29 cellular contexts compared by ENCODE assay signal in genomic region chr11:47969401-47969800, GRCh38.
"Had no signal": no experiment of that assay in that cellular context is flagged by ENCODE, and none has a peak within 500 bp of the region (broad histone marks: within the 10 kb centered on the region; RNA-seq: fewer than 3 reads in every experiment).

No MANE protein-coding gene starts in this region.

- H3K27ac ChIP-seq: breast epithelium, esophagus muscularis mucosa, parathyroid adenoma, psoas muscle, sigmoid colon, stomach, tibial artery, WERI-Rb-1 had no signal

- ATAC-seq: activated CD4-positive, CD25-positive, alpha-beta regulatory T cell treated with anti-CD3 and anti-CD28 coated beads, Interleukin-2, amount 50 U/mL, for 24 hours; activated naive CD8-positive, alpha-beta T cell treated with anti-CD3 and anti-CD28 coated beads, Interleukin-2, amount 50 U/mL, for 24 hours; activated T-helper 17 cell treated with anti-CD3 and anti-CD28 coated beads, Interleukin-2, amount 50 U/mL, for 72 hours; left cardiac atrium; left ventricle myocardium superior; psoas muscle; stimulated activated memory B cell treated with anti-CD40 and anti-IgM and Interleukin-4, amounts not matched to agents 10 μg/mL and 1 μg/mL and 100 μg/mL, for 72 hours had no signal

- H2AFZ ChIP-seq: parathyroid adenoma had no signal

- DNase-seq: activated CD4-positive, alpha-beta memory T cell treated with anti-CD3 and anti-CD28 coated beads for 36 hours; activated CD4-positive, alpha-beta T cell treated with anti-CD3 and anti-CD28 coated beads, Interleukin-2, amount 10 ng/mL, durations not matched to agents 24 days and 14 days; activated CD8-positive, alpha-beta memory T cell treated with anti-CD3 and anti-CD28 coated beads, Interleukin-2, amount 50 U/mL, for 4 hours; activated gamma-delta T cell treated with Interleukin-2 at 50 U/mL for 16 hours; activated naive CD8-positive, alpha-beta T cell treated with anti-CD3 and anti-CD28 coated beads, Interleukin-2, amount 50 U/mL, for 24 hours; activated T-cell treated with anti-CD3 and anti-CD28 coated beads, Interleukin-2, amount 50 U/mL, for 24 hours; central memory CD4-positive, alpha-beta T cell; foreskin melanocyte; left cardiac atrium; left ventricle myocardium superior; occipital lobe; psoas muscle; sigmoid colon; small intestine; stimulated activated CD4-positive, alpha-beta T cell treated with anti-CD3 and anti-CD28 coated beads, Interleukin-1b, Interleukin-23, amount 100 ng/mL, for 48 hours; stimulated activated CD4-positive, alpha-beta T cell treated with anti-CD3 and anti-CD28 coated beads, Interleukin-4, amount 100 ng/mL, for 4 hours; stimulated activated CD8-positive, alpha-beta memory T cell treated with anti-CD3 and anti-CD28 coated beads, Interleukin-4, amount 100 ng/mL, for 48 hours; stomach; T-helper 1 cell; tibial artery; WERI-Rb-1 had no signal

- H3K4me1 ChIP-seq: breast epithelium, parathyroid adenoma, psoas muscle had no signal

- H3K36me3 Mint-ChIP-seq: activated CD4-positive, alpha-beta memory T cell treated with anti-CD3 and anti-CD28 coated beads for 36 hours; activated naive CD4-positive, alpha-beta T cell treated with anti-CD3 and anti-CD28 coated beads, Interleukin-2, amount 50 U/mL, for 24 hours; stimulated activated memory B cell treated with anti-CD40 and anti-IgM and Interleukin-4, amounts not matched to agents 10 μg/mL and 1 μg/mL and 100 μg/mL, for 72 hours had no signal

- H3K4me3 Mint-ChIP-seq: activated CD4-positive, alpha-beta memory T cell treated with anti-CD3 and anti-CD28 coated beads for 36 hours; activated CD4-positive, alpha-beta T cell treated with anti-CD3 and anti-CD28 coated beads, Interleukin-2, amount 10 ng/mL, durations not matched to agents 24 days and 14 days; activated naive CD4-positive, alpha-beta T cell treated with anti-CD3 and anti-CD28 coated beads, Interleukin-2, amount 50 U/mL, for 24 hours; activated naive CD8-positive, alpha-beta T cell treated with anti-CD3 and anti-CD28 coated beads, Interleukin-2, amount 50 U/mL, for 24 hours; activated T-cell treated with anti-CD3 and anti-CD28 coated beads, Interleukin-2, amount 50 U/mL, for 24 hours; activated T-helper 17 cell treated with anti-CD3 and anti-CD28 coated beads, Interleukin-2, amount 50 U/mL, for 72 hours; stimulated activated memory B cell treated with anti-CD40 and anti-IgM and Interleukin-4, amounts not matched to agents 10 μg/mL and 1 μg/mL and 100 μg/mL, for 72 hours had no signal

- H3K9me3 ChIP-seq: breast epithelium, esophagus muscularis mucosa, psoas muscle, sigmoid colon, stomach, tibial artery had no signal

- H3K4me3 ChIP-seq: breast epithelium, esophagus muscularis mucosa, psoas muscle, sigmoid colon, stomach, tibial artery had no signal

- H3K27ac Mint-ChIP-seq: activated CD4-positive, alpha-beta memory T cell treated with anti-CD3 and anti-CD28 coated beads for 36 hours; activated CD4-positive, alpha-beta T cell treated with anti-CD3 and anti-CD28 coated beads, Interleukin-2, amount 10 ng/mL, durations not matched to agents 24 days and 14 days; activated naive CD4-positive, alpha-beta T cell treated with anti-CD3 and anti-CD28 coated beads, Interleukin-2, amount 50 U/mL, for 24 hours; activated naive CD8-positive, alpha-beta T cell treated with anti-CD3 and anti-CD28 coated beads, Interleukin-2, amount 50 U/mL, for 24 hours; activated T-cell treated with anti-CD3 and anti-CD28 coated beads, Interleukin-2, amount 50 U/mL, for 24 hours; activated T-helper 17 cell treated with anti-CD3 and anti-CD28 coated beads, Interleukin-2, amount 50 U/mL, for 72 hours; stimulated activated memory B cell treated with anti-CD40 and anti-IgM and Interleukin-4, amounts not matched to agents 10 μg/mL and 1 μg/mL and 100 μg/mL, for 72 hours had no signal

- H3K27me3 Mint-ChIP-seq: activated CD4-positive, alpha-beta memory T cell treated with anti-CD3 and anti-CD28 coated beads for 36 hours; activated CD4-positive, alpha-beta T cell treated with anti-CD3 and anti-CD28 coated beads, Interleukin-2, amount 10 ng/mL, durations not matched to agents 24 days and 14 days; activated naive CD4-positive, alpha-beta T cell treated with anti-CD3 and anti-CD28 coated beads, Interleukin-2, amount 50 U/mL, for 24 hours; activated naive CD8-positive, alpha-beta T cell treated with anti-CD3 and anti-CD28 coated beads, Interleukin-2, amount 50 U/mL, for 24 hours; activated T-cell treated with anti-CD3 and anti-CD28 coated beads, Interleukin-2, amount 50 U/mL, for 24 hours; activated T-helper 17 cell treated with anti-CD3 and anti-CD28 coated beads, Interleukin-2, amount 50 U/mL, for 72 hours; stimulated activated memory B cell treated with anti-CD40 and anti-IgM and Interleukin-4, amounts not matched to agents 10 μg/mL and 1 μg/mL and 100 μg/mL, for 72 hours had no signal

- H3K9me3 Mint-ChIP-seq: activated CD4-positive, alpha-beta memory T cell treated with anti-CD3 and anti-CD28 coated beads for 36 hours; activated CD4-positive, alpha-beta T cell treated with anti-CD3 and anti-CD28 coated beads, Interleukin-2, amount 10 ng/mL, durations not matched to agents 24 days and 14 days; activated naive CD4-positive, alpha-beta T cell treated with anti-CD3 and anti-CD28 coated beads, Interleukin-2, amount 50 U/mL, for 24 hours; activated naive CD8-positive, alpha-beta T cell treated with anti-CD3 and anti-CD28 coated beads, Interleukin-2, amount 50 U/mL, for 24 hours; activated T-cell treated with anti-CD3 and anti-CD28 coated beads, Interleukin-2, amount 50 U/mL, for 24 hours; activated T-helper 17 cell treated with anti-CD3 and anti-CD28 coated beads, Interleukin-2, amount 50 U/mL, for 72 hours; stimulated activated memory B cell treated with anti-CD40 and anti-IgM and Interleukin-4, amounts not matched to agents 10 μg/mL and 1 μg/mL and 100 μg/mL, for 72 hours had no signal

- H3K9ac ChIP-seq: parathyroid adenoma had no signal

- FAIRE-seq: islet of Langerhans, small intestine had no signal

- H3K79me2 ChIP-seq: parathyroid adenoma had no signal

- H3K36me3 ChIP-seq: breast epithelium, esophagus muscularis mucosa, sigmoid colon, stomach, tibial artery, WERI-Rb-1 had no signal

- H3K27me3 ChIP-seq: breast epithelium, esophagus muscularis mucosa, sigmoid colon, stomach, tibial artery had no signal
